ENCODE assay signal across 1 cellular context in genomic region chr12:38949363-38949762, GRCh38.
TF ChIP-seq lines count a peak whose summit lies in the region.

No MANE protein-coding gene starts in this region.

TF ChIP-seq in SK-N-SH, 30 proteins besides CTCF, POLR2A, EP300 and RAD21 (continued from another document):
- TF ChIP-seq USF2 (IDR thresholded peaks at IDR 0.05; ENCODE audit: borderline replicate concordance, low read depth, low read length): no peak
